In the genomic region with DNA sequence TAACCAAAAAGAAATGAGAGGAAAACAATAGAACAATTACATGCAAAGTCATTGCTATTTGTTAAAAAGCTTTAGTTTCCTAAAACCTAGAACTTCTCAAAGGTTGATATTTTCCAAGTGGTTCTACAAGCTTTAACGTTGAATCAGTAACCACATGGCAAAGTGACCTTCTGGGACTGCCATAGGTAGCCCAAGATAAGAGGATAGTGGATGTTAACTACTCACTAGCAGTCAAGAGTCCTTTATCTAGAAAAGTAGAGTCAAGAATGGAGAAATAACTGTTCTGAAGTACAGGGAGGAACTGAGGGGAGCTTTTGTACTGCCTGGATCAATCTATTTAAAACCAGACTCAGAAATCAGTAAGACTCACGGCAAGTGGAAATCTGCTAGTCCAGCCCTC, we compare ENCODE assay signal across 2 cellular contexts.
TF ChIP-seq lines count a peak whose summit lies in the region.

No MANE protein-coding gene starts in this region.

TF ChIP-seq in H1, 55 proteins besides CTCF, POLR2A, EP300 and RAD21:
- no peak for TF ChIP-seq RBBP5 (IDR thresholded peaks at IDR 0.05; ENCODE audit: borderline replicate concordance, low read depth, low read length)
- no peak for TF ChIP-seq SUZ12 (IDR thresholded peaks at IDR 0.05; ENCODE audit: low read length)
- no peak for TF ChIP-seq JUND (IDR thresholded peaks at IDR 0.05; ENCODE audit: low read length)
- no peak for TF ChIP-seq SIN3A (conservative IDR thresholded peaks at IDR 0.05 in 1 of 2, IDR thresholded peaks at IDR 0.05 in 1 of 2; ENCODE audit: low read depth in 1 of 2, low read length in 2 of 2)
- TF ChIP-seq JUN (IDR thresholded peaks at IDR 0.05; ENCODE audit: low read depth, low read length): no peak
- TF ChIP-seq KDM5A (IDR thresholded peaks at IDR 0.05; ENCODE audit: low read length): no peak
- TF ChIP-seq EZH2 (IDR thresholded peaks at IDR 0.05; ENCODE audit: low read depth, low read length, severe bottlenecking): no peak
TF ChIP-seq in H1: peak in this region for 0.

TF ChIP-seq in SK-N-SH, 30 proteins besides CTCF, POLR2A, EP300 and RAD21:
- no peak for TF ChIP-seq TEAD4 (IDR thresholded peaks at IDR 0.05; ENCODE audit: borderline replicate concordance, insufficient read depth)
- no peak for TF ChIP-seq GABPA (IDR thresholded peaks at IDR 0.05; ENCODE audit: low read depth)
- TF ChIP-seq, protein P1, sequence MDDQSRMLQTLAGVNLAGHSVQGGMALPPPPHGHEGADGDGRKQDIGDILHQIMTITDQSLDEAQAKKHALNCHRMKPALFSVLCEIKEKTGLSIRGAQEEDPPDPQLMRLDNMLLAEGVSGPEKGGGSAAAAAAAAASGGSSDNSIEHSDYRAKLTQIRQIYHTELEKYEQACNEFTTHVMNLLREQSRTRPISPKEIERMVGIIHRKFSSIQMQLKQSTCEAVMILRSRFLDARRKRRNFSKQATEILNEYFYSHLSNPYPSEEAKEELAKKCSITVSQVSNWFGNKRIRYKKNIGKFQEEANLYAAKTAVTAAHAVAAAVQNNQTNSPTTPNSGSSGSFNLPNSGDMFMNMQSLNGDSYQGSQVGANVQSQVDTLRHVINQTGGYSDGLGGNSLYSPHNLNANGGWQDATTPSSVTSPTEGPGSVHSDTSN (IDR thresholded peaks at IDR 0.05): no peak
- no peak for TF ChIP-seq POLR2AphosphoS5 (IDR thresholded peaks at IDR 0.05; ENCODE audit: low read depth, low read length)
- TF ChIP-seq, protein P2, sequence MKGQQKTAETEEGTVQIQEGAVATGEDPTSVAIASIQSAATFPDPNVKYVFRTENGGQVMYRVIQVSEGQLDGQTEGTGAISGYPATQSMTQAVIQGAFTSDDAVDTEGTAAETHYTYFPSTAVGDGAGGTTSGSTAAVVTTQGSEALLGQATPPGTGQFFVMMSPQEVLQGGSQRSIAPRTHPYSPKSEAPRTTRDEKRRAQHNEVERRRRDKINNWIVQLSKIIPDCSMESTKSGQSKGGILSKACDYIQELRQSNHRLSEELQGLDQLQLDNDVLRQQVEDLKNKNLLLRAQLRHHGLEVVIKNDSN (IDR thresholded peaks at IDR 0.05; ENCODE audit: borderline replicate concordance, low read depth): no peak
- TF ChIP-seq, protein P3, sequence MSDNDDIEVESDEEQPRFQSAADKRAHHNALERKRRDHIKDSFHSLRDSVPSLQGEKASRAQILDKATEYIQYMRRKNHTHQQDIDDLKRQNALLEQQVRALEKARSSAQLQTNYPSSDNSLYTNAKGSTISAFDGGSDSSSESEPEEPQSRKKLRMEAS (IDR thresholded peaks at IDR 0.05; ENCODE audit: low read depth): no peak
- TF ChIP-seq SIN3A (IDR thresholded peaks at IDR 0.05; ENCODE audit: borderline replicate concordance, low read depth, low read length): no peak
- TF ChIP-seq ELF1 (IDR thresholded peaks at IDR 0.05): no peak
- TF ChIP-seq SMC3 (IDR thresholded peaks at IDR 0.05; ENCODE audit: low read depth, low read length): no peak
- TF ChIP-seq GATA2 (CRISPR knock-in tag; IDR thresholded peaks at IDR 0.05): no peak
- no peak for TF ChIP-seq FOXJ3 (CRISPR knock-in tag; IDR thresholded peaks at IDR 0.05)
- TF ChIP-seq JUND (IDR thresholded peaks at IDR 0.05): no peak
- no peak for TF ChIP-seq NRF1 (IDR thresholded peaks at IDR 0.05; ENCODE audit: low read depth, low read length)
